In genomic region chr5:1807479-1808185, GRCh38 we compare ENCODE assay signal across 24 cellular contexts. TPM values are rescaled to one million over a fixed set of nuclear protein-coding genes. Genes with fewer than 3 reads are reported as not detected.
DNase-seq lines count a peak whose midpoint lies in the region; ATAC-seq, FAIRE-seq and TF ChIP-seq lines count a peak whose summit lies in the region.
"Had no signal": no experiment of that assay in that cellular context is flagged by ENCODE, and none has a peak within 500 bp of the region (broad histone marks: within the 10 kb centered on the region; RNA-seq: fewer than 3 reads in every experiment).

No MANE protein-coding gene starts in this region.

- no peak overlapping the region for H3K27ac ChIP-seq in H9 (ENCODE audit: insufficient read length, low read depth, low read length)
- H3K27ac ChIP-seq in RWPE2 (ENCODE audit: poor library complexity, severe bottlenecking) = peak overlapping the region; percentile 69
- no peak overlapping the region for H3K27ac ChIP-seq in H1 (ENCODE audit: low read depth, low read length)
- H3K27ac ChIP-seq in neuronal stem cell (replicated peaks; ENCODE audit: low read length) = peak overlapping the region; percentile 45
- H3K27ac ChIP-seq: ovary, Peyer's patch, SK-N-MC had no signal

- ATAC-seq in RWPE2 (ENCODE audit: low read depth) = no peak
- no peak for ATAC-seq in HG03159 (IDR thresholded peaks at IDR 0.05; ENCODE audit: unreplicated experiment)
- ATAC-seq: naive thymus-derived CD4-positive, alpha-beta T cell had no signal

- H3K18ac ChIP-seq in H9 (ENCODE audit: insufficient read length, low read depth, low read length) = no peak overlapping the region
- no peak overlapping the region for H3K18ac ChIP-seq in H1 (ENCODE audit: extremely low read depth, low read length)
- peak overlapping the region; percentile 5 for H3K18ac ChIP-seq in neuronal stem cell (ENCODE audit: low read length)

- H3K23ac ChIP-seq in H9 (ENCODE audit: insufficient read length, low read depth, low read length) (no peak overlapping the region), H1 (ENCODE audit: insufficient read length) (no peak overlapping the region), neuronal stem cell (ENCODE audit: low read depth, low read length, poor library complexity) (peak overlapping the region; percentile 51)

- H2AFZ ChIP-seq in H9 (ENCODE audit: low read length) (no peak overlapping the region), H1 (ENCODE audit: low read length) (no peak overlapping the region), neuronal stem cell (ENCODE audit: low read length) (no peak overlapping the region)

- H3K9ac ChIP-seq in H9 (ENCODE audit: extremely low read depth, insufficient read length, low read length) = no peak overlapping the region
- no peak overlapping the region; a peak in 1 of 7 replicates for H3K9ac ChIP-seq in H1 (replicated peaks in 1 of 4; ENCODE audit: extremely low read depth in 1 of 4, low read depth in 3 of 4, low read length in 3 of 4)
- no peak overlapping the region for H3K9ac ChIP-seq in neuronal stem cell (ENCODE audit: low read depth, low read length, poor library complexity)

- H2BK120ac ChIP-seq in H9 (ENCODE audit: low read depth, low read length, poor library complexity, severe bottlenecking) (no peak overlapping the region), H1 (replicated peaks; ENCODE audit: low read depth, low read length) (no peak overlapping the region), neuronal stem cell (ENCODE audit: low read depth, low read length) (no peak overlapping the region)

- CTCF ChIA-PET in H1 (lab: Charles Lee; ENCODE audit: partially characterized antibody) = interaction anchor here (0.7 to 1.9 kb wide), 5 partner anchors 14 to 75 kb away, joined by 3 to 7 read pairs (median 3); no protein-coding TSS in a partner anchor

- POLR2A ChIA-PET in H1 (lab: Charles Lee; ENCODE audit: partially characterized antibody) = interaction anchor here (0.9 to 1.4 kb wide), 5 partner anchors 10 to 57 kb away, joined by 3 to 4 read pairs (median 3); no protein-coding TSS in a partner anchor

- H3K4me2 ChIP-seq in H9 (ENCODE audit: insufficient read depth, insufficient read length, low read length) = no peak overlapping the region
- H3K4me2 ChIP-seq in H1 (ENCODE audit: insufficient read depth in 1 of 2, low read depth in 2 of 2, low read length in 2 of 2) = no peak overlapping the region
- no peak overlapping the region for H3K4me2 ChIP-seq in neuronal stem cell (ENCODE audit: insufficient read depth, low read length, poor library complexity, severe bottlenecking)

- H3K4me3 ChIP-seq in RWPE2 (ENCODE audit: severe bottlenecking) = no peak overlapping the region
- no peak overlapping the region for H3K4me3 ChIP-seq in H1 (ENCODE audit: extremely low read depth in 1 of 4, insufficient read depth in 2 of 4, low read depth in 3 of 4, low read length in 4 of 4)
- H3K4me3 ChIP-seq in neuronal stem cell (ENCODE audit: low read length in 2 of 2) = no peak overlapping the region
- H3K4me3 ChIP-seq: ovary, Peyer's patch, SK-N-MC, tibial nerve had no signal

- no peak overlapping the region for H3K14ac ChIP-seq in H9 (ENCODE audit: insufficient read depth, low read length)
- no peak overlapping the region for H3K14ac ChIP-seq in H1 (ENCODE audit: insufficient read length)
- H3K14ac ChIP-seq in neuronal stem cell (ENCODE audit: low read length) = no peak overlapping the region

- H2BK5ac ChIP-seq in H9 (ENCODE audit: insufficient read length, low read length) (no peak overlapping the region), H1 (ENCODE audit: low read depth, low read length) (no peak overlapping the region), neuronal stem cell (ENCODE audit: low read length) (no peak overlapping the region)

- peaks cover 13% of the 10 kb centered on the region; the same call in 1 of the 2 replicates for H3K79me2 ChIP-seq in H9 (ENCODE audit: insufficient read depth, low read length)
- peaks cover 21 to 97% of the 10 kb centered on the region in 2 experiments for H3K79me2 ChIP-seq in H1 (ENCODE audit: control insufficient read depth in 1 of 2, insufficient read depth in 2 of 2, low read length in 2 of 2)

- no peak for DNase-seq in H9
- no peak for DNase-seq in RWPE2 (ENCODE audit: low spot score)
- DNase-seq in H1 (ENCODE audit: low read depth in 1 of 2, low spot score in 2 of 2) = no peak
- no peak for DNase-seq in neuronal stem cell (ENCODE audit: low spot score)
- DNase-seq in hepatic stellate cell (ENCODE audit: low spot score) = no peak
- DNase-seq in urothelium cell line (ENCODE audit: low spot score) = no peak
- no peak for DNase-seq in NCI-H1436 treated with DMSO at 0.1 percent for 48 hours (lab: John Stamatoyannopoulos, UW)
- DNase-seq: activated CD4-positive, alpha-beta T cell treated with anti-CD3 and anti-CD28 coated beads, Interleukin-2, amount 10 ng/mL, durations not matched to agents 24 days and 14 days; CD4-positive, alpha-beta memory T cell; naive thymus-derived CD4-positive, alpha-beta T cell; NCI-H1417; NCI-H2107; NCI-H446; ovary; Peyer's patch; retina; stimulated activated CD4-positive, alpha-beta T cell treated with anti-CD3 and anti-CD28 coated beads, Interleukin-4, amount 100 ng/mL, for 24 hours; stimulated activated naive CD8-positive, alpha-beta T cell treated with anti-CD3 and anti-CD28 coated beads, Interleukin-15, amount 100 ng/mL, for 72 hours; T-helper 2 cell had no signal

- H4K5ac ChIP-seq in H9 (ENCODE audit: insufficient read length, low read depth, low read length) (no peak overlapping the region), H1 (ENCODE audit: insufficient read length, low read depth, low read length) (no peak overlapping the region)

- H3K4me1 Mint-ChIP-seq in H9 = peaks cover 4 to 7% of the 10 kb centered on the region in 2 experiments; a peak in 3 of 4 replicates

- H4K20me1 ChIP-seq in H9 (ENCODE audit: control insufficient read depth, insufficient read depth, insufficient read length) = no peaks in the 10 kb centered on the region
- H4K20me1 ChIP-seq in H1 (replicated peaks in 1 of 2; ENCODE audit: control insufficient read depth in 1 of 2, insufficient read depth in 2 of 2, low read length in 2 of 2) = peaks cover 13 to 46% of the 10 kb centered on the region in 2 experiments

- H3K4me1 ChIP-seq in H9 (ENCODE audit: insufficient read depth, low read length) (no peaks in the 10 kb centered on the region), RWPE2 (ENCODE audit: insufficient read depth, poor library complexity, severe bottlenecking) (peaks cover 12% of the 10 kb centered on the region), H1 (replicated peaks in 1 of 4; ENCODE audit: control insufficient read depth in 3 of 4, insufficient read depth in 4 of 4, low read length in 3 of 4) (no peaks in the 10 kb centered on the region), neuronal stem cell (ENCODE audit: control insufficient read depth in 2 of 2, insufficient read depth in 1 of 2, low read depth in 1 of 2, low read length in 2 of 2) (peaks cover 2 to 4% of the 10 kb centered on the region in 2 donors)
- H3K4me1 ChIP-seq: Peyer's patch had no signal

- TF ChIP-seq CTCF in H9 (conservative IDR thresholded peaks at IDR 0.05) = no peak
- TF ChIP-seq CTCF in RWPE2 (IDR thresholded peaks at IDR 0.05; ENCODE audit: poor library complexity, severe bottlenecking) = no peak
- TF ChIP-seq CTCF in H1 (IDR thresholded peaks at IDR 0.05; ENCODE audit: control extremely low read depth in 1 of 3, insufficient read depth in 1 of 3, low read depth in 1 of 3, low read length in 3 of 3) = no peak

- peaks cover 64 to 91% (median 90%) of the 10 kb centered on the region in 3 experiments for H3K36me3 Mint-ChIP-seq in H9 (ENCODE audit: insufficient read depth in 1 of 3, low read depth in 3 of 3)

- no peak overlapping the region for H4K8ac ChIP-seq in H9 (replicated peaks; ENCODE audit: insufficient read length, low read depth, low read length)
- 0 out of 2 replicates have a peak overlapping the region, but pooled peaks have one; percentile 60 for H4K8ac ChIP-seq in H1 (ENCODE audit: extremely low read depth, insufficient read depth, low read length)
- H4K8ac ChIP-seq in neuronal stem cell (ENCODE audit: low read depth, low read length) = no peak overlapping the region

- H2BK15ac ChIP-seq in H9 (ENCODE audit: low read depth, low read length) (no peak overlapping the region), H1 (ENCODE audit: low read length) (no peak overlapping the region), neuronal stem cell (ENCODE audit: low read length) (no peak overlapping the region)

- H2AK5ac ChIP-seq in H9 (ENCODE audit: insufficient read length, low read length) (no peak overlapping the region), H1 (ENCODE audit: low read depth, low read length) (no peak overlapping the region), neuronal stem cell (ENCODE audit: low read depth, low read length) (no peak overlapping the region)

- no peak for TF ChIP-seq POLR2A in H1 (IDR thresholded peaks at IDR 0.05; ENCODE audit: control extremely low read depth in 1 of 2, low read depth in 2 of 2, low read length in 2 of 2)

- H3K56ac ChIP-seq in H9 (ENCODE audit: insufficient read length, low read depth, low read length) = no peak overlapping the region
- no peak overlapping the region for H3K56ac ChIP-seq in H1 (replicated peaks; ENCODE audit: insufficient read length, low read depth, low read length)

- no peak for TF ChIP-seq RAD21 in H1 (IDR thresholded peaks at IDR 0.05 in 1 of 2, conservative IDR thresholded peaks at IDR 0.05 in 1 of 2; ENCODE audit: low read depth in 2 of 2, low read length in 2 of 2)

- peak overlapping the region in 2 of 3 experiments; percentile 39 to 72; a peak in 3 of 7 replicates for H3K27ac Mint-ChIP-seq in H9
- H3K27ac Mint-ChIP-seq: activated CD4-positive, alpha-beta T cell treated with anti-CD3 and anti-CD28 coated beads, Interleukin-2, amount 10 ng/mL, durations not matched to agents 24 days and 14 days; activated naive CD8-positive, alpha-beta T cell; stimulated activated naive CD8-positive, alpha-beta T cell treated with anti-CD3 and anti-CD28 coated beads, Interleukin-15, amount 100 ng/mL, for 72 hours had no signal

- H3T11ph ChIP-seq in H9 (ENCODE audit: low read length) = no peak overlapping the region

- H3K27me3 ChIP-seq in H9 (ENCODE audit: insufficient read depth, low read length) (no peaks in the 10 kb centered on the region), RWPE2 (ENCODE audit: insufficient read depth, poor library complexity, severe bottlenecking) (no peaks in the 10 kb centered on the region), H1 (replicated peaks in 1 of 4; ENCODE audit: control insufficient read depth in 3 of 4, extremely low read depth in 1 of 4, insufficient read depth in 3 of 4, low read length in 3 of 4) (no peaks in the 10 kb centered on the region), neuronal stem cell (ENCODE audit: control insufficient read depth in 3 of 3, insufficient read depth in 3 of 3, low read depth in 1 of 3, low read length in 3 of 3) (no peaks in the 10 kb centered on the region)
- H3K27me3 ChIP-seq: ovary, Peyer's patch, tibial nerve had no signal

- H3K23me2 ChIP-seq in H9 (ENCODE audit: insufficient read length, low read depth, low read length, poor library complexity, severe bottlenecking) (no peaks in the 10 kb centered on the region), H1 (ENCODE audit: low read depth, low read length) (no peaks in the 10 kb centered on the region)

- no peak overlapping the region for H3K4me3 Mint-ChIP-seq in H9
- H3K4me3 Mint-ChIP-seq: activated CD4-positive, alpha-beta T cell treated with anti-CD3 and anti-CD28 coated beads, Interleukin-2, amount 10 ng/mL, durations not matched to agents 24 days and 14 days; activated naive CD8-positive, alpha-beta T cell; CD4-positive, alpha-beta memory T cell; IgD-negative memory B cell; naive thymus-derived CD4-positive, alpha-beta T cell; stimulated activated naive CD8-positive, alpha-beta T cell treated with anti-CD3 and anti-CD28 coated beads, Interleukin-15, amount 100 ng/mL, for 72 hours had no signal

- no peak overlapping the region for H2BK12ac ChIP-seq in H9 (ENCODE audit: insufficient read length, low read depth, low read length)
- no peak overlapping the region for H2BK12ac ChIP-seq in H1 (ENCODE audit: low read depth, low read length)
- H2BK12ac ChIP-seq in neuronal stem cell (ENCODE audit: low read length) = no peak overlapping the region

- H4K91ac ChIP-seq in H9 (ENCODE audit: insufficient read length, low read depth, low read length) = no peak overlapping the region
- no peak overlapping the region for H4K91ac ChIP-seq in H1 (replicated peaks; ENCODE audit: insufficient read length, low read length)
- H4K91ac ChIP-seq in neuronal stem cell (ENCODE audit: low read depth, low read length, poor library complexity) = peak overlapping the region; percentile 46

- H3K4ac ChIP-seq in H9 (ENCODE audit: low read depth, low read length) (no peak overlapping the region), H1 (replicated peaks; ENCODE audit: insufficient read length, low read depth, low read length) (no peak overlapping the region), neuronal stem cell (ENCODE audit: low read length) (peak overlapping the region; percentile 32)

- TF ChIP-seq EP300 in H1 (IDR thresholded peaks at IDR 0.05; ENCODE audit: borderline replicate concordance in 1 of 2, low read depth in 2 of 2, low read length in 2 of 2) = no peak

- H3K79me1 ChIP-seq in H9 (ENCODE audit: insufficient read depth, low read depth, low read length, poor library complexity, severe bottlenecking) (peaks cover 7% of the 10 kb centered on the region), H1 (ENCODE audit: low read depth, low read length) (peaks cover 12% of the 10 kb centered on the region), neuronal stem cell (ENCODE audit: low read depth, low read length) (peaks cover 12% of the 10 kb centered on the region)

- H3K9me3 Mint-ChIP-seq in H9 = no peaks in the 10 kb centered on the region; a peak in 1 of 5 replicates
- H3K9me3 Mint-ChIP-seq: activated CD4-positive, alpha-beta T cell treated with anti-CD3 and anti-CD28 coated beads, Interleukin-2, amount 10 ng/mL, durations not matched to agents 24 days and 14 days; CD4-positive, alpha-beta memory T cell; IgD-negative memory B cell; stimulated activated naive CD8-positive, alpha-beta T cell treated with anti-CD3 and anti-CD28 coated beads, Interleukin-15, amount 100 ng/mL, for 72 hours had no signal

- FAIRE-seq in H1 (lab: Jason Lieb, UNC) = no peak
- FAIRE-seq in urothelium cell line (lab: Jason Lieb, UNC) = no peak

- H3K36me3 ChIP-seq in RWPE2 (ENCODE audit: low read depth) = peaks cover 98% of the 10 kb centered on the region
- peaks cover 34 to 83% (median 63%) of the 10 kb centered on the region in 4 experiments for H3K36me3 ChIP-seq in H1 (ENCODE audit: control insufficient read depth in 2 of 4, insufficient read depth in 4 of 4, low read length in 3 of 4)
- H3K36me3 ChIP-seq in neuronal stem cell (replicated peaks in 1 of 2; ENCODE audit: control insufficient read depth in 2 of 2, insufficient read depth in 2 of 2, low read length in 2 of 2) = peaks cover 58 to 100% of the 10 kb centered on the region in 2 donors
- H3K36me3 ChIP-seq: ovary had no signal

- H2BK20ac ChIP-seq in H9 (ENCODE audit: low read depth, low read length, poor library complexity, severe bottlenecking) (no peak overlapping the region), H1 (ENCODE audit: low read length) (no peak overlapping the region)

- no peaks in the 10 kb centered on the region for H3K9me3 ChIP-seq in H9 (ENCODE audit: control insufficient read depth, low read depth, low read length)
- H3K9me3 ChIP-seq in RWPE2 (ENCODE audit: severe bottlenecking) = peaks cover 5% of the 10 kb centered on the region
- no peaks in the 10 kb centered on the region for H3K9me3 ChIP-seq in H1 (ENCODE audit: insufficient read depth in 2 of 2, low read depth in 1 of 2, low read length in 1 of 2)
- H3K9me3 ChIP-seq in neuronal stem cell (replicated peaks in 1 of 2; ENCODE audit: control insufficient read depth in 2 of 2, insufficient read depth in 1 of 2, low read depth in 1 of 2, low read length in 2 of 2) = peaks cover 0 to 26% of the 10 kb centered on the region in 2 donors
- H3K9me3 ChIP-seq: ovary, Peyer's patch, tibial nerve had no signal

- WGBS in H9 (ENCODE audit: extremely low coverage, insufficient read length, low lambda C conversion rate) = no CpG with 5 or more reads among the region's 20 CpGs
- WGBS in H1 (ENCODE audit: extremely low coverage in 1 of 2, insufficient coverage in 1 of 2, insufficient read length in 1 of 2, insufficient replicate concordance in 2 of 2, low coverage in 1 of 2, low lambda C conversion rate in 2 of 2, missing lambda C conversion rate in 1 of 2), 2 experiments = 92% methylated on average over 20 of the region's 20 CpGs; no CpG with 5 or more reads in 1 of the 2 experiments
- no CpG with 5 or more reads among the region's 20 CpGs for WGBS in neuronal stem cell (ENCODE audit: extremely low coverage in 2 of 2, insufficient read length in 2 of 2, insufficient replicate concordance in 1 of 2), 2 donors

- no peaks in the 10 kb centered on the region for H3K27me3 Mint-ChIP-seq in H9 (ENCODE audit: low read depth)
- H3K27me3 Mint-ChIP-seq: activated CD4-positive, alpha-beta T cell treated with anti-CD3 and anti-CD28 coated beads, Interleukin-2, amount 10 ng/mL, durations not matched to agents 24 days and 14 days; activated naive CD8-positive, alpha-beta T cell; CD4-positive, alpha-beta memory T cell; IgD-negative memory B cell; naive thymus-derived CD4-positive, alpha-beta T cell; stimulated activated naive CD8-positive, alpha-beta T cell treated with anti-CD3 and anti-CD28 coated beads, Interleukin-15, amount 100 ng/mL, for 72 hours had no signal

RNA-seq across cellular contexts. Expression of gene NDUFS6, which starts 6.4 kb away (rescaled TPM):
- 62.5 and 63.7 TPM in 2 replicates for total RNA-seq in H9 (2021)
- 72.7 and 77.1 TPM in 2 replicates for total RNA-seq in H1 (2021; fragmentation: NEBNext Ultra II Directional; extraction: Animal tissue kit (Norgen Biotek cat#: 25700))
- 191 and 302 TPM in 2 replicates for polyA plus RNA-seq in H1 (2011; rRNA removed)
- 224 TPM for polyA plus RNA-seq in H1 (2011; cell fraction: cytosol; rRNA removed)
- polyA plus RNA-seq in H1 (2011; cell fraction: nucleus; rRNA removed) = 78.2 TPM
- polyA plus RNA-seq in H1 (2012, experiment 1 of 2) = 190 to 231 TPM (median 207 TPM) in 4 replicates
- polyA plus RNA-seq in H1 (2012, experiment 2 of 2) = 78.3 TPM
- 141 TPM for polyA plus RNA-seq in H1 (2013, experiment 1 of 2)
- polyA plus RNA-seq in H1 (2013, experiment 2 of 2) = 146 TPM
- polyA minus RNA-seq in H1 (2011; rRNA and poly(A)+ RNA removed) = 9.3 and 11.6 TPM in 2 replicates
- 55.8 TPM for polyA minus RNA-seq in H1 (2011; cell fraction: cytosol; rRNA and poly(A)+ RNA removed)
- polyA minus RNA-seq in H1 (2011; cell fraction: nucleus; rRNA and poly(A)+ RNA removed) = 31.5 TPM
- polyA plus RNA-seq in neuronal stem cell (2013, experiment 1 of 2) = 149 TPM
- polyA plus RNA-seq in neuronal stem cell (2013, experiment 2 of 2) = 147 TPM

RNA-seq across cellular contexts. Expression of gene MRPL36, which starts 8.0 kb away (rescaled TPM):
- 67.3 and 68.9 TPM in 2 replicates for total RNA-seq in H9 (2021)
- total RNA-seq in H1 (2021; fragmentation: NEBNext Ultra II Directional; extraction: Animal tissue kit (Norgen Biotek cat#: 25700)) = 56.3 and 66.3 TPM in 2 replicates
- 81.5 and 85.5 TPM in 2 replicates for polyA plus RNA-seq in H1 (2011; rRNA removed)
- polyA plus RNA-seq in H1 (2011; cell fraction: cytosol; rRNA removed) = 67.1 TPM
- 71.6 TPM for polyA plus RNA-seq in H1 (2011; cell fraction: nucleus; rRNA removed)
- polyA plus RNA-seq in H1 (2012, experiment 1 of 2) = 75.9 to 89.0 TPM (median 80.9 TPM) in 4 replicates
- polyA plus RNA-seq in H1 (2012, experiment 2 of 2) = 102 TPM
- 87.9 TPM for polyA plus RNA-seq in H1 (2013, experiment 1 of 2)
- polyA plus RNA-seq in H1 (2013, experiment 2 of 2) = 91.7 TPM
- polyA minus RNA-seq in H1 (2011; rRNA and poly(A)+ RNA removed) = 31.6 and 38.0 TPM in 2 replicates
- polyA minus RNA-seq in H1 (2011; cell fraction: cytosol; rRNA and poly(A)+ RNA removed) = 32.5 TPM
- polyA minus RNA-seq in H1 (2011; cell fraction: nucleus; rRNA and poly(A)+ RNA removed) = 22.6 TPM
- 54.5 TPM for polyA plus RNA-seq in neuronal stem cell (2013, experiment 1 of 2)
- polyA plus RNA-seq in neuronal stem cell (2013, experiment 2 of 2) = 56.1 TPM

Comparison
In these comparisons a context has a peak if more than half of its experiments do, and no peak if none do; other contexts are left out.
1. H3K27ac ChIP-seq: peak in RWPE2 (single experiment) and neuronal stem cell (single experiment); none in H9 (single experiment) and H1 (single experiment).